ENCODE assay signal across 9 cellular contexts in the genomic region with DNA sequence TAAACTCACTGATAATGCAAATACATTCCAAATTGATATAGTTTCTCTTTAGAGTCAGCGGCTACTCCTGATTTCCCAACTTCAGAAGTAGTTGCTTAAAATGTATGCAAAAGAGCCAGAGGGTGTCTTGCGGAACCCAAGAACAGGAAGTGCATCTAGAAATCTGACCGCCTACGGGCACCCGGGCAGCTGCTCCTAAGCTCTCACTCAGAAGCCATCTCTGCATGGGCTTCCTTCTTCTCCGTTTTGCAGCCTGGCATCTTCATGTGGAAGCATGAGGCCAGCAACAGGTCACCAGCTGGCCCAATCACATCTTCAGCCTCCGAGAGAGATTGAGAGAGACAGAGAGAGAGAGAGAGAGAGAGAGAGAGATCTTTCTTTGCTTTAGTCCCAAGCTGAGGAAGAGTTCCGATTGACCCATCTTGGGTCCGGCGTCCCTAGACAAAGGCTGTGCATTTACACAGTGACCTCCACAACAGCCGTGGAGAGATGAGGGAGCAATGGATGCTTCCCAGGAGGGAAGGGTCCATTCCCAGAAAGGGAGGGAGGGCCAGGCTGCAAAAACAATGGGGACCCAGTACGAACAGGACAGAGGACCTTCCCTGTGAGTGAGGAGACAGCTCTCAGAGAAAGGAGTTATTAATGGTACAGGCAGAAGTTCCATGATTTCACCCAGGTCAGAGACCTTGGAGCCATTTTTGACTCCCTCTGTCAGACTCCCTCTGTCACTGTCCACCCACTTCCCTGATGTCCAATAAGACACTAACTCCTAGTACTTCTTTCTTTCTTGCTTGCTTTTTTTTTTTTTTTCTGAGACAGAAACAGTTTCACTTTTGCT. TPM values are rescaled to one million over a fixed set of nuclear protein-coding genes. Genes with fewer than 3 reads are reported as not detected.
DNase-seq lines count a peak whose midpoint lies in the region; ATAC-seq and TF ChIP-seq lines count a peak whose summit lies in the region.
"Had no signal": no experiment of that assay in that cellular context is flagged by ENCODE, and none has a peak within 500 bp of the region (broad histone marks: within the 10 kb centered on the region; RNA-seq: fewer than 3 reads in every experiment).

No MANE protein-coding gene starts in this region.

- H3K36me3 ChIP-seq in GM06990 (ENCODE audit: control insufficient read depth, insufficient read depth, low read length) (no peaks in the 10 kb centered on the region), testis (ENCODE audit: low read depth, missing control alignments) (no peaks in the 10 kb centered on the region)
- H3K36me3 ChIP-seq: cardiac muscle cell had no signal

- H3K27ac ChIP-seq in testis: no peak overlapping the region
- H3K27ac ChIP-seq: cardiac muscle cell had no signal

- peaks cover 10% of the 10 kb centered on the region for H3K4me1 ChIP-seq in testis

- H3K4me3 ChIP-seq in GM06990 (replicated peaks; ENCODE audit: low read depth, low read length) (peak overlapping the region; percentile 73), testis (no peak overlapping the region)
- H3K4me3 ChIP-seq: cardiac muscle cell had no signal

- intact Hi-C loops in testis (cut with DNase I; ENCODE audit: low total_unique reads): no loop called here

- H3K27me3 ChIP-seq in GM06990 (replicated peaks; ENCODE audit: control insufficient read depth, insufficient read depth, low read length): no peaks in the 10 kb centered on the region
- H3K27me3 ChIP-seq in testis: no peaks in the 10 kb centered on the region
- H3K27me3 ChIP-seq: cardiac muscle cell had no signal

- TF ChIP-seq CTCF in GM06990 (IDR thresholded peaks at IDR 0.05; ENCODE audit: insufficient read depth, low read length, poor library complexity, severe bottlenecking): no peak
- no peak for TF ChIP-seq CTCF in testis (IDR thresholded peaks at IDR 0.05)

- 44 to 67% methylated on average over 12 of the region's 12 CpGs for WGBS in testis, 2 donors

- peaks cover 9% of the 10 kb centered on the region for H3K27me3 Mint-ChIP-seq in activated CD8-positive, alpha-beta T cell treated with anti-CD3 and anti-CD28 coated beads, Interleukin-2, amount 10 ng/mL, durations not matched to agents 7 days and 5 days (ENCODE audit: low read depth)
- peaks cover 0 to 3% (median 0%) of the 10 kb centered on the region in 5 donors for H3K27me3 Mint-ChIP-seq in naive thymus-derived CD8-positive, alpha-beta T cell

- no peaks in the 10 kb centered on the region for H3K9me3 ChIP-seq in testis

- no peak for TF ChIP-seq POLR2A in testis (IDR thresholded peaks at IDR 0.05)

- CTCF ChIA-PET in activated CD8-positive, alpha-beta T cell treated with anti-CD3 and anti-CD28 coated beads, Interleukin-2, amount 10 ng/mL, durations not matched to agents 7 days and 5 days (lab: Charles Lee): interaction anchor here (0.8 to 1.3 kb wide), 7 partner anchors 13 to 849 kb away, joined by 3 to 6 read pairs (median 3); no protein-coding TSS in a partner anchor

- peaks cover 23% of the 10 kb centered on the region for H3K4me1 Mint-ChIP-seq in activated CD8-positive, alpha-beta T cell treated with anti-CD3 and anti-CD28 coated beads, Interleukin-2, amount 10 ng/mL, durations not matched to agents 7 days and 5 days (ENCODE audit: low read depth)
- H3K4me1 Mint-ChIP-seq in naive thymus-derived CD8-positive, alpha-beta T cell: peaks cover 9 to 24% (median 17%) of the 10 kb centered on the region in 4 donors

- POLR2A ChIA-PET in activated CD8-positive, alpha-beta T cell treated with anti-CD3 and anti-CD28 coated beads, Interleukin-2, amount 10 ng/mL, durations not matched to agents 7 days and 5 days (lab: Charles Lee): interaction anchor here (1.0 kb wide), 1 partner anchor 428 kb away, joined by 3 read pairs; a partner anchor contains a TSS
- POLR2A ChIA-PET in naive thymus-derived CD8-positive, alpha-beta T cell (lab: Charles Lee): interaction anchor here (0.8 kb wide), 2 partner anchors 12 to 348 kb away, joined by 3 read pairs; a partner anchor contains a TSS

- H3K27ac Mint-ChIP-seq in activated CD8-positive, alpha-beta T cell treated with anti-CD3 and anti-CD28 coated beads, Interleukin-2, amount 10 ng/mL, durations not matched to agents 7 days and 5 days: peak overlapping the region; percentile 85
- peak overlapping the region; percentile 34 to 83 (median 71) for H3K27ac Mint-ChIP-seq in naive thymus-derived CD8-positive, alpha-beta T cell

- no peaks in the 10 kb centered on the region for H3K9me3 Mint-ChIP-seq in activated CD8-positive, alpha-beta T cell treated with anti-CD3 and anti-CD28 coated beads, Interleukin-2, amount 10 ng/mL, durations not matched to agents 7 days and 5 days (ENCODE audit: insufficient read depth)
- no peaks in the 10 kb centered on the region for H3K9me3 Mint-ChIP-seq in naive thymus-derived CD8-positive, alpha-beta T cell

- no peaks in the 10 kb centered on the region for H3K36me3 Mint-ChIP-seq in activated CD8-positive, alpha-beta T cell treated with anti-CD3 and anti-CD28 coated beads, Interleukin-2, amount 10 ng/mL, durations not matched to agents 7 days and 5 days (ENCODE audit: low read depth)
- no peaks in the 10 kb centered on the region for H3K36me3 Mint-ChIP-seq in naive thymus-derived CD8-positive, alpha-beta T cell

- ATAC-seq in GM19467 (IDR thresholded peaks at IDR 0.05; ENCODE audit: unreplicated experiment): peak; percentile 84
- peak; percentile 85 for ATAC-seq in HG03442 (IDR thresholded peaks at IDR 0.05; ENCODE audit: unreplicated experiment)
- ATAC-seq in activated CD8-positive, alpha-beta T cell treated with anti-CD3 and anti-CD28 coated beads, Interleukin-2, amount 10 ng/mL, durations not matched to agents 7 days and 5 days: peak; percentile 77
- ATAC-seq in naive thymus-derived CD8-positive, alpha-beta T cell: peak; percentile 66 to 76
- ATAC-seq in HG03469 (IDR thresholded peaks at IDR 0.05; ENCODE audit: unreplicated experiment): no peak

- DNase-seq in GM06990 (ENCODE audit: extremely low read depth, insufficient read length): peak; percentile 35
- peak; percentile 43 for DNase-seq in activated CD8-positive, alpha-beta T cell treated with anti-CD3 and anti-CD28 coated beads, Interleukin-2, amount 10 ng/mL, durations not matched to agents 7 days and 5 days
- peak in 3 of 10 donors; percentile 11 to 29 (median 17) for DNase-seq in naive thymus-derived CD8-positive, alpha-beta T cell
- no peak for DNase-seq in testis
- DNase-seq in NCI-H2171 (lab: John Stamatoyannopoulos, UW): no peak

- peak overlapping the region; percentile 60 for H3K4me3 Mint-ChIP-seq in activated CD8-positive, alpha-beta T cell treated with anti-CD3 and anti-CD28 coated beads, Interleukin-2, amount 10 ng/mL, durations not matched to agents 7 days and 5 days
- peak overlapping the region; percentile 63 to 85 (median 78) for H3K4me3 Mint-ChIP-seq in naive thymus-derived CD8-positive, alpha-beta T cell

RNA-seq across cellular contexts. Expression of a gene that starts 28.2 kb away (rescaled TPM):
- total RNA-seq in activated CD8-positive, alpha-beta T cell treated with anti-CD3 and anti-CD28 coated beads, Interleukin-2, amount 10 ng/mL, durations not matched to agents 7 days and 5 days: 10 to 100 TPM; 14.5 to 15.6 TPM
- total RNA-seq in naive thymus-derived CD8-positive, alpha-beta T cell: 1 to 10 TPM; 9.4 to 9.7 TPM
- 1 to 10 TPM in 2 of 3 donors, under 1 TPM in 1; 0.98 to 2.2 (median 1.6) TPM for polyA plus RNA-seq in naive thymus-derived CD8-positive, alpha-beta T cell
- total RNA-seq in testis: 10 to 100 TPM; 29.4 to 33.3 TPM
- 37.3 TPM for polyA plus RNA-seq in testis (ENCODE audit: insufficient read depth, low read depth, low replicate concordance)

Comparison
In these comparisons a context has a peak if more than half of its experiments do, and no peak if none do; other contexts are left out.
1. DNase-seq: peak in GM06990 (single experiment) and activated CD8-positive, alpha-beta T cell treated with anti-CD3 and anti-CD28 coated beads, Interleukin-2, amount 10 ng/mL, durations not matched to agents 7 days and 5 days (single experiment); none in testis (single experiment) and NCI-H2171 (single experiment).